Comparison of ENCODE assay signal across 20 cellular contexts in genomic region chr9:74810200-74810599, GRCh38.
DNase-seq lines count a peak whose midpoint lies in the region; ATAC-seq, FAIRE-seq and TF ChIP-seq lines count a peak whose summit lies in the region.
"Had no signal": no experiment of that assay in that cellular context is flagged by ENCODE, and none has a peak within 500 bp of the region (broad histone marks: within the 10 kb centered on the region; RNA-seq: fewer than 3 reads in every experiment).

No MANE protein-coding gene starts in this region.

- POLR2A ChIA-PET in SK-N-SH (lab: Yijun Ruan, JAX) = no interaction called here

- H3K9ac ChIP-seq in keratinocyte (ENCODE audit: control insufficient read depth, extremely low read depth, insufficient read depth, low read length) (no peak overlapping the region), SK-N-SH (no peak overlapping the region)

- H3K27me3 ChIP-seq in keratinocyte (ENCODE audit: control insufficient read depth, extremely low read depth, insufficient read depth, low read length) = no peaks in the 10 kb centered on the region
- no peaks in the 10 kb centered on the region; the same call in 1 of the 2 replicates for H3K27me3 ChIP-seq in SK-N-SH (ENCODE audit: insufficient read depth)
- H3K27me3 ChIP-seq: BE2C had no signal

- FAIRE-seq in keratinocyte (lab: Jason Lieb, UNC) = peak; percentile 5
- FAIRE-seq: A204.1, GM12892, GM18507 had no signal

- H3K27ac ChIP-seq in keratinocyte (ENCODE audit: control insufficient read depth, insufficient read depth, low read length) (no peak overlapping the region), SK-N-SH (ENCODE audit: low read depth in 2 of 2, low read length in 1 of 2) (no peak overlapping the region)
- H3K27ac ChIP-seq: C4-2B had no signal

- CTCF ChIA-PET in SK-N-SH (lab: Yijun Ruan, JAX) = interaction anchor here (1.1 kb wide), 1 partner anchor 24 kb away, joined by 3 read pairs; no protein-coding TSS in a partner anchor

- ATAC-seq in GM21717 (IDR thresholded peaks at IDR 0.05; ENCODE audit: unreplicated experiment) = no peak

- DNase-seq in dermis microvascular lymphatic vessel endothelial cell (ENCODE audit: low read depth in 2 of 2) = peak; percentile 64 to 67
- peak; percentile 28 for DNase-seq in fibroblast of pulmonary artery (ENCODE audit: low read depth)
- no peak for DNase-seq in keratinocyte (ENCODE audit: low read depth, low spot score)
- DNase-seq in renal cortical epithelial cell (ENCODE audit: low read depth) = peak; percentile 13
- DNase-seq in NCI-H2081 treated with DMSO at 0.1 percent for 48 hours (lab: John Stamatoyannopoulos, UW) = no peak
- DNase-seq in NCI-H1105 (lab: John Stamatoyannopoulos, UW) = no peak
- DNase-seq in SK-N-SH = no peak
- DNase-seq: ACHN; BE2C; CD4-positive, alpha-beta T cell; DMS153; DMS79; GDM1; GOT3; H9 had no signal

- no peaks in the 10 kb centered on the region for H3K4me1 ChIP-seq in keratinocyte (ENCODE audit: control insufficient read depth, extremely low read depth, insufficient read depth, low read length)
- no peaks in the 10 kb centered on the region for H3K4me1 ChIP-seq in SK-N-SH (ENCODE audit: control insufficient read depth in 1 of 2, insufficient read depth in 2 of 2, low read depth in 1 of 2, low read length in 1 of 2)
- H3K4me1 ChIP-seq: BE2C had no signal

- no peak for TF ChIP-seq EP300 in SK-N-SH (IDR thresholded peaks at IDR 0.05; ENCODE audit: borderline replicate concordance in 1 of 2, low read depth in 1 of 2, low read length in 1 of 2)

- H3K4me2 ChIP-seq in keratinocyte (ENCODE audit: control insufficient read depth, extremely low read depth, insufficient read depth, low read depth, low read length) = no peak overlapping the region
- no peak overlapping the region for H3K4me2 ChIP-seq in SK-N-SH

- no peak overlapping the region for H3K4me3 ChIP-seq in fibroblast of pulmonary artery (replicated peaks; ENCODE audit: low read depth, low read length)
- no peak overlapping the region for H3K4me3 ChIP-seq in keratinocyte (ENCODE audit: control insufficient read depth in 2 of 3, extremely low read depth in 1 of 3, insufficient read depth in 2 of 3, low read depth in 1 of 3, low read length in 3 of 3)
- no peak overlapping the region for H3K4me3 ChIP-seq in SK-N-SH (ENCODE audit: low read depth in 2 of 2, low read length in 1 of 2)

- dilution Hi-C loops in keratinocyte (cut with MboI; ENCODE audit: extremely low pct_ligation_motif_present, low sequenced_read_pairs) = no loop called here

- H4K20me1 ChIP-seq in keratinocyte (ENCODE audit: control insufficient read depth, extremely low read depth, insufficient read depth, low read length) (no peaks in the 10 kb centered on the region), SK-N-SH (ENCODE audit: insufficient read depth) (no peaks in the 10 kb centered on the region)

- no peak for TF ChIP-seq CTCF in fibroblast of pulmonary artery (IDR thresholded peaks at IDR 0.05; ENCODE audit: low read length, missing control alignments)
- TF ChIP-seq CTCF in keratinocyte (optimal IDR thresholded peaks at IDR 0.05 in 1 of 3, IDR thresholded peaks at IDR 0.05 in 1 of 3, conservative IDR thresholded peaks at IDR 0.05 in 1 of 3; ENCODE audit: extremely low read depth in 1 of 3, insufficient read depth in 2 of 3, low read length in 3 of 3) = no peak
- no peak for TF ChIP-seq CTCF in SK-N-SH (IDR thresholded peaks at IDR 0.05)

- H3K9me3 ChIP-seq in keratinocyte (ENCODE audit: control insufficient read depth, low read depth, low read length) (no peaks in the 10 kb centered on the region), SK-N-SH (no peaks in the 10 kb centered on the region)
- H3K9me3 ChIP-seq: BE2C had no signal

- no peak overlapping the region for H2AFZ ChIP-seq in keratinocyte (ENCODE audit: control insufficient read depth, low read length)
- H2AFZ ChIP-seq in SK-N-SH (ENCODE audit: low read depth) = no peak overlapping the region

- H3K9me2 ChIP-seq in SK-N-SH = no peaks in the 10 kb centered on the region

- no peaks in the 10 kb centered on the region for H3K9me1 ChIP-seq in keratinocyte (ENCODE audit: control insufficient read depth, extremely low read depth, insufficient read depth, low read length)

- no peaks in the 10 kb centered on the region for H3K79me2 ChIP-seq in keratinocyte (ENCODE audit: control insufficient read depth, insufficient read depth, low read length)
- H3K79me2 ChIP-seq in SK-N-SH (ENCODE audit: insufficient read depth) = no peaks in the 10 kb centered on the region

- no peaks in the 10 kb centered on the region for H3F3A ChIP-seq in SK-N-SH (replicated peaks; ENCODE audit: insufficient read depth)

- TF ChIP-seq RAD21 in SK-N-SH (IDR thresholded peaks at IDR 0.05; ENCODE audit: low read length) = no peak

- WGBS in SK-N-SH (ENCODE audit: low lambda C conversion rate) = 15% methylated on average over 2 of the region's 2 CpGs

- no peaks in the 10 kb centered on the region for H3K36me3 ChIP-seq in keratinocyte (ENCODE audit: control insufficient read depth in 2 of 2, extremely low read depth in 1 of 2, insufficient read depth in 2 of 2, low read length in 2 of 2)
- no peaks in the 10 kb centered on the region for H3K36me3 ChIP-seq in SK-N-SH (replicated peaks in 1 of 2; ENCODE audit: control insufficient read depth in 1 of 2, insufficient read depth in 2 of 2, low read length in 1 of 2)
- H3K36me3 ChIP-seq: BE2C had no signal

TF ChIP-seq in SK-N-SH, 30 proteins besides CTCF, POLR2A, EP300 and RAD21 (continues in another document):
- TF ChIP-seq ELF1 (IDR thresholded peaks at IDR 0.05) (no peak), PBX3 (IDR thresholded peaks at IDR 0.05) (no peak), TEAD4 (IDR thresholded peaks at IDR 0.05; ENCODE audit: borderline replicate concordance, insufficient read depth) (no peak), EZH2phosphoT487 (IDR thresholded peaks at IDR 0.05; ENCODE audit: borderline replicate concordance, low read depth) (no peak), USF1 (IDR thresholded peaks at IDR 0.05; ENCODE audit: borderline replicate concordance, low read depth) (no peak), TCF12 (IDR thresholded peaks at IDR 0.05) (no peak), MAX (IDR thresholded peaks at IDR 0.05; ENCODE audit: low read depth) (no peak), CHD2 (IDR thresholded peaks at IDR 0.05; ENCODE audit: low read length, partially characterized antibody) (no peak), USF2 (IDR thresholded peaks at IDR 0.05; ENCODE audit: borderline replicate concordance, low read depth, low read length) (no peak), IRF3 (IDR thresholded peaks at IDR 0.05; ENCODE audit: low read depth, low read length) (no peak), FOSL2 (IDR thresholded peaks at IDR 0.05; ENCODE audit: borderline replicate concordance, low read depth) (no peak), NRF1 (IDR thresholded peaks at IDR 0.05; ENCODE audit: low read depth, low read length) (no peak)
- TF ChIP-seq, protein P1, sequence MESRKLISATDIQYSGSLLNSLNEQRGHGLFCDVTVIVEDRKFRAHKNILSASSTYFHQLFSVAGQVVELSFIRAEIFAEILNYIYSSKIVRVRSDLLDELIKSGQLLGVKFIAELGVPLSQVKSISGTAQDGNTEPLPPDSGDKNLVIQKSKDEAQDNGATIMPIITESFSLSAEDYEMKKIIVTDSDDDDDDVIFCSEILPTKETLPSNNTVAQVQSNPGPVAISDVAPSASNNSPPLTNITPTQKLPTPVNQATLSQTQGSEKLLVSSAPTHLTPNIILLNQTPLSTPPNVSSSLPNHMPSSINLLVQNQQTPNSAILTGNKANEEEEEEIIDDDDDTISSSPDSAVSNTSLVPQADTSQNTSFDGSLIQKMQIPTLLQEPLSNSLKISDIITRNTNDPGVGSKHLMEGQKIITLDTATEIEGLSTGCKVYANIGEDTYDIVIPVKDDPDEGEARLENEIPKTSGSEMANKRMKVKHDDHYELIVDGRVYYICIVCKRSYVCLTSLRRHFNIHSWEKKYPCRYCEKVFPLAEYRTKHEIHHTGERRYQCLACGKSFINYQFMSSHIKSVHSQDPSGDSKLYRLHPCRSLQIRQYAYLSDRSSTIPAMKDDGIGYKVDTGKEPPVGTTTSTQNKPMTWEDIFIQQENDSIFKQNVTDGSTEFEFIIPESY (IDR thresholded peaks at IDR 0.05; ENCODE audit: borderline replicate concordance, low read depth) = no peak

Comparison
In these comparisons a context has a peak if more than half of its experiments do, and no peak if none do; other contexts are left out.
1. DNase-seq: peak in dermis microvascular lymphatic vessel endothelial cell (2 of 2), fibroblast of pulmonary artery (single experiment) and renal cortical epithelial cell (single experiment); none in keratinocyte (single experiment), NCI-H2081 treated with DMSO at 0.1 percent for 48 hours (single experiment), NCI-H1105 (single experiment) and SK-N-SH (single experiment).